Comparison of ENCODE assay signal across 19 cellular contexts in genomic region chr14:54665938-54666337, GRCh38.
DNase-seq lines count a peak whose midpoint lies in the region; ATAC-seq and TF ChIP-seq lines count a peak whose summit lies in the region.
"Had no signal": no experiment of that assay in that cellular context is flagged by ENCODE, and none has a peak within 500 bp of the region (broad histone marks: within the 10 kb centered on the region; RNA-seq: fewer than 3 reads in every experiment).

No MANE protein-coding gene starts in this region.

- peaks cover 6 to 7% of the 10 kb centered on the region in 2 donors for H3K36me3 Mint-ChIP-seq in naive B cell

- H3K36me3 ChIP-seq in WERI-Rb-1: 0 out of 2 replicates have a peak, but pooled peaks cover 7% of the 10 kb centered on the region
- H3K36me3 ChIP-seq: colonic mucosa had no signal

- peak; percentile 18 for DNase-seq in GM10266 (ENCODE audit: extremely low spot score)
- peak; percentile 35 for DNase-seq in WERI-Rb-1
- no peak for DNase-seq in naive B cell
- no peak for DNase-seq in NCI-H510A (lab: John Stamatoyannopoulos, UW)
- DNase-seq in putamen (ENCODE audit: low spot score): no peak
- DNase-seq: activated gamma-delta T cell treated with Interleukin-2 at 50 U/mL for 16 hours, aorta, colonic mucosa, EL, GM23248, KG1, NCI-H524, nucleus accumbens had no signal

- peaks cover 0 to 2% (median 0%) of the 10 kb centered on the region in 7 donors for H3K9me3 Mint-ChIP-seq in naive B cell
- H3K9me3 Mint-ChIP-seq: mesothelial cell of epicardium; T-helper 2 cell treated with Interferon-gamma antibody and Interleukin-4, amounts not matched to agents 5 μg/mL and 100 μg/mL, for 36 hours had no signal

- H3K4me1 Mint-ChIP-seq in naive B cell: peaks cover 14 to 38% (median 31%) of the 10 kb centered on the region in 3 donors

- no peak for TF ChIP-seq CTCF in GM10266 (IDR thresholded peaks at IDR 0.05; ENCODE audit: control insufficient read depth, insufficient read depth, low read depth, missing control alignments)
- TF ChIP-seq CTCF in WERI-Rb-1 (IDR thresholded peaks at IDR 0.05; ENCODE audit: low read depth, low read length): no peak

- peak overlapping the region in 2 of 6 donors; percentile 44 to 63 for H3K27ac Mint-ChIP-seq in naive B cell
- H3K27ac Mint-ChIP-seq: T-helper 2 cell treated with Interferon-gamma antibody and Interleukin-4, amounts not matched to agents 5 μg/mL and 100 μg/mL, for 36 hours had no signal

- H3K4me3 Mint-ChIP-seq in naive B cell: peak overlapping the region in 1 of 8 donors; percentile 30
- H3K4me3 Mint-ChIP-seq: mesothelial cell of epicardium; T-helper 2 cell treated with Interferon-gamma antibody and Interleukin-4, amounts not matched to agents 5 μg/mL and 100 μg/mL, for 36 hours had no signal

- no peaks in the 10 kb centered on the region for H3K9me3 ChIP-seq in WERI-Rb-1 (ENCODE audit: severe bottlenecking)
- H3K9me3 ChIP-seq: colonic mucosa, SJSA1 had no signal

- no peaks in the 10 kb centered on the region for H3K27me3 Mint-ChIP-seq in naive B cell

- H3K27ac ChIP-seq in WERI-Rb-1: peak overlapping the region; percentile 64
- H3K27ac ChIP-seq: colonic mucosa, GM23248, SJSA1 had no signal

- no peak overlapping the region for H3K4me3 ChIP-seq in WERI-Rb-1 (ENCODE audit: low read depth, low read length)
- H3K4me3 ChIP-seq: colonic mucosa, GM23248, SJSA1 had no signal

- ATAC-seq in GM18868 (IDR thresholded peaks at IDR 0.05; ENCODE audit: unreplicated experiment): peak; percentile 78
- ATAC-seq in naive B cell (ENCODE audit: low read depth in 2 of 2): peak; percentile 27 to 56
- ATAC-seq in GM18907 (IDR thresholded peaks at IDR 0.05; ENCODE audit: unreplicated experiment): no peak
- ATAC-seq: activated CD4-positive, CD25-positive, alpha-beta regulatory T cell treated with anti-CD3 and anti-CD28 coated beads, Interleukin-2, amount 50 U/mL, for 24 hours had no signal

- no peaks in the 10 kb centered on the region for H3K27me3 ChIP-seq in WERI-Rb-1 (ENCODE audit: insufficient read depth, low read depth, severe bottlenecking)
- H3K27me3 ChIP-seq: colonic mucosa, SJSA1 had no signal

Comparison
In these comparisons a context has a peak if more than half of its experiments do, and no peak if none do; other contexts are left out.
1. DNase-seq: peak in GM10266 (single experiment) and WERI-Rb-1 (single experiment); none in naive B cell (single experiment), NCI-H510A (single experiment) and putamen (single experiment).